ENCODE assay signal across 19 cellular contexts in genomic region chr2:165568361-165568760, GRCh38.
A peak's percentile ranks its signal among the peaks of the same experiment; 100 is the strongest.
DNase-seq lines count a peak whose midpoint lies in the region; ATAC-seq and TF ChIP-seq lines count a peak whose summit lies in the region.
"Had no signal": no experiment of that assay in that cellular context is flagged by ENCODE, and none has a peak within 500 bp of the region (broad histone marks: within the 10 kb centered on the region; RNA-seq: fewer than 3 reads in every experiment).

No MANE protein-coding gene starts in this region.

- H3K4me3 Mint-ChIP-seq in endothelial cell (ENCODE audit: unreplicated experiment): no peak overlapping the region
- H3K4me3 Mint-ChIP-seq in activated T-cell treated with anti-CD3 and anti-CD28 coated beads, Interleukin-2, amount 50 U/mL, for 72 hours: no peak overlapping the region
- H3K4me3 Mint-ChIP-seq: B cell, CD14-positive monocyte had no signal

- no peaks in the 10 kb centered on the region for H3K36me3 Mint-ChIP-seq in endothelial cell (ENCODE audit: low read depth, unreplicated experiment)
- H3K36me3 Mint-ChIP-seq in activated T-cell treated with anti-CD3 and anti-CD28 coated beads, Interleukin-2, amount 50 U/mL, for 72 hours (ENCODE audit: insufficient read depth in 2 of 2): no peaks in the 10 kb centered on the region
- H3K36me3 Mint-ChIP-seq: CD14-positive monocyte had no signal

- H3K27me3 Mint-ChIP-seq in endothelial cell (ENCODE audit: unreplicated experiment): no peaks in the 10 kb centered on the region
- peaks cover 5% of the 10 kb centered on the region for H3K27me3 Mint-ChIP-seq in activated T-cell treated with anti-CD3 and anti-CD28 coated beads, Interleukin-2, amount 50 U/mL, for 72 hours (ENCODE audit: low read depth)

- H3K4me1 Mint-ChIP-seq in endothelial cell (ENCODE audit: unreplicated experiment): peaks cover 10% of the 10 kb centered on the region
- no peaks in the 10 kb centered on the region for H3K4me1 Mint-ChIP-seq in activated T-cell treated with anti-CD3 and anti-CD28 coated beads, Interleukin-2, amount 50 U/mL, for 72 hours (ENCODE audit: low read depth)
- H3K4me1 Mint-ChIP-seq: B cell, CD14-positive monocyte had no signal

- DNase-seq in NCI-H2196 (lab: John Stamatoyannopoulos, UW; ENCODE audit: unreplicated experiment) (peak; percentile 19), NCI-H2196 treated with DMSO at 0.1 percent for 48 hours (lab: John Stamatoyannopoulos, UW; ENCODE audit: unreplicated experiment) (no peak), DMS79 (lab: John Stamatoyannopoulos, UW) (peak; percentile 54), NCI-H187 (lab: John Stamatoyannopoulos, UW) (peak; percentile 76 to 83), endothelial cell (ENCODE audit: low spot score) (no peak)
- DNase-seq in stimulated activated CD4-positive, alpha-beta T cell treated with anti-CD3 and anti-CD28 coated beads, Interleukin-4, amount 100 ng/mL, for 4 hours: no peak
- DNase-seq in activated T-cell treated with anti-CD3 and anti-CD28 coated beads, Interleukin-2, amount 50 U/mL, for 72 hours: no peak
- DNase-seq: GF-D8; IMR-90; MV-4-11; NCI-H1105 treated with DMSO at 0.1 percent for 48 hours; NCI-H2171; NK-92 treated with Interleukin-12 subunit alpha and Interleukin-12 subunit beta, amount 100 ng/mL, for 24 hours; SIG-M5; SK-N-SH; T-helper 2 cell had no signal

- no peak for TF ChIP-seq CTCF in endothelial cell (IDR thresholded peaks at IDR 0.05; ENCODE audit: unreplicated experiment)

- no peaks in the 10 kb centered on the region for H3K9me3 Mint-ChIP-seq in endothelial cell (ENCODE audit: unreplicated experiment)
- H3K9me3 Mint-ChIP-seq in activated T-cell treated with anti-CD3 and anti-CD28 coated beads, Interleukin-2, amount 50 U/mL, for 72 hours: no peaks in the 10 kb centered on the region
- H3K9me3 Mint-ChIP-seq: CD14-positive monocyte had no signal

- H3K27ac Mint-ChIP-seq in endothelial cell (ENCODE audit: unreplicated experiment): peak overlapping the region; percentile 1
- H3K27ac Mint-ChIP-seq in activated T-cell treated with anti-CD3 and anti-CD28 coated beads, Interleukin-2, amount 50 U/mL, for 72 hours: no peak overlapping the region
- H3K27ac Mint-ChIP-seq: B cell, CD14-positive monocyte had no signal

- no peak for ATAC-seq in HG03196 (IDR thresholded peaks at IDR 0.05; ENCODE audit: unreplicated experiment)
- no peak for ATAC-seq in activated T-cell treated with anti-CD3 and anti-CD28 coated beads, Interleukin-2, amount 50 U/mL, for 72 hours (replicated peaks in 1 of 2)

Comparison
In these comparisons a context has a peak if more than half of its experiments do, and no peak if none do; other contexts are left out.
1. DNase-seq: peak in NCI-H2196 (single experiment), DMS79 (single experiment) and NCI-H187 (2 of 2); none in NCI-H2196 treated with DMSO at 0.1 percent for 48 hours (single experiment), endothelial cell (single experiment), stimulated activated CD4-positive, alpha-beta T cell treated with anti-CD3 and anti-CD28 coated beads, Interleukin-4, amount 100 ng/mL, for 4 hours (0 of 2) and activated T-cell treated with anti-CD3 and anti-CD28 coated beads, Interleukin-2, amount 50 U/mL, for 72 hours (0 of 2).